Comparison of ENCODE assay signal across 1 cellular context in genomic region chr1:220119043-220119512, GRCh38.
A peak's percentile ranks its signal among the peaks of the same experiment; 100 is the strongest.
TF ChIP-seq lines count a peak whose summit lies in the region.

No MANE protein-coding gene starts in this region.

TF ChIP-seq in K562, 482 proteins besides CTCF, POLR2A, EP300 and RAD21 (continued from another document and continues in another):
- TF ChIP-seq, protein P1, sequence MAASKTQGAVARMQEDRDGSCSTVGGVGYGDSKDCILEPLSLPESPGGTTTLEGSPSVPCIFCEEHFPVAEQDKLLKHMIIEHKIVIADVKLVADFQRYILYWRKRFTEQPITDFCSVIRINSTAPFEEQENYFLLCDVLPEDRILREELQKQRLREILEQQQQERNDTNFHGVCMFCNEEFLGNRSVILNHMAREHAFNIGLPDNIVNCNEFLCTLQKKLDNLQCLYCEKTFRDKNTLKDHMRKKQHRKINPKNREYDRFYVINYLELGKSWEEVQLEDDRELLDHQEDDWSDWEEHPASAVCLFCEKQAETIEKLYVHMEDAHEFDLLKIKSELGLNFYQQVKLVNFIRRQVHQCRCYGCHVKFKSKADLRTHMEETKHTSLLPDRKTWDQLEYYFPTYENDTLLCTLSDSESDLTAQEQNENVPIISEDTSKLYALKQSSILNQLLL (CRISPR knock-in tag; IDR thresholded peaks at IDR 0.05; ENCODE audit: borderline replicate concordance): no peak
- TF ChIP-seq, protein P2, sequence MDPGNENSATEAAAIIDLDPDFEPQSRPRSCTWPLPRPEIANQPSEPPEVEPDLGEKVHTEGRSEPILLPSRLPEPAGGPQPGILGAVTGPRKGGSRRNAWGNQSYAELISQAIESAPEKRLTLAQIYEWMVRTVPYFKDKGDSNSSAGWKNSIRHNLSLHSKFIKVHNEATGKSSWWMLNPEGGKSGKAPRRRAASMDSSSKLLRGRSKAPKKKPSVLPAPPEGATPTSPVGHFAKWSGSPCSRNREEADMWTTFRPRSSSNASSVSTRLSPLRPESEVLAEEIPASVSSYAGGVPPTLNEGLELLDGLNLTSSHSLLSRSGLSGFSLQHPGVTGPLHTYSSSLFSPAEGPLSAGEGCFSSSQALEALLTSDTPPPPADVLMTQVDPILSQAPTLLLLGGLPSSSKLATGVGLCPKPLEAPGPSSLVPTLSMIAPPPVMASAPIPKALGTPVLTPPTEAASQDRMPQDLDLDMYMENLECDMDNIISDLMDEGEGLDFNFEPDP (CRISPR knock-in tag; IDR thresholded peaks at IDR 0.05): no peak
- TF ChIP-seq ZNF408 (CRISPR knock-in tag; IDR thresholded peaks at IDR 0.05; ENCODE audit: low read depth) (no peak), THRB (CRISPR knock-in tag; conservative IDR thresholded peaks at IDR 0.05) (no peak), CTCFL (IDR thresholded peaks at IDR 0.05; ENCODE audit: borderline replicate concordance, insufficient read depth, low read depth, low read length, poor library complexity, severe bottlenecking) (no peak), NUFIP1 (IDR thresholded peaks at IDR 0.05; ENCODE audit: partially characterized antibody) (no peak), ZNF551 (CRISPR knock-in tag; IDR thresholded peaks at IDR 0.05) (no peak), ZNF780A (CRISPR knock-in tag; IDR thresholded peaks at IDR 0.05) (no peak), NR4A1 (CRISPR knock-in tag; IDR thresholded peaks at IDR 0.05) (no peak), NR4A1 (tag; IDR thresholded peaks at IDR 0.05) (no peak), ZSCAN29 (IDR thresholded peaks at IDR 0.05) (no peak), ZNF766 (CRISPR knock-in tag; conservative IDR thresholded peaks at IDR 0.05) (no peak), RBM34 (IDR thresholded peaks at IDR 0.05; ENCODE audit: borderline replicate concordance, insufficient read depth, low read length) (no peak), ZNF586 (CRISPR knock-in tag; conservative IDR thresholded peaks at IDR 0.05) (no peak), MTA1 (IDR thresholded peaks at IDR 0.05; ENCODE audit: borderline replicate concordance) (peak; percentile 87), ZNF436 (CRISPR knock-in tag; IDR thresholded peaks at IDR 0.05) (no peak), KAT2B (IDR thresholded peaks at IDR 0.05; ENCODE audit: low read depth, low read length) (no peak), RBM15 (IDR thresholded peaks at IDR 0.05; ENCODE audit: insufficient read depth, low read length) (no peak), NFATC3 (IDR thresholded peaks at IDR 0.05) (peak; percentile 62; the same call in 1 of the 2 replicates), ZNF740 (CRISPR knock-in tag; IDR thresholded peaks at IDR 0.05) (no peak), ZNF740 (tag; IDR thresholded peaks at IDR 0.05) (no peak), ZNF175 (CRISPR knock-in tag; IDR thresholded peaks at IDR 0.05; ENCODE audit: low read depth) (no peak), RREB1 (CRISPR knock-in tag; IDR thresholded peaks at IDR 0.05) (no peak), HMG20A (CRISPR knock-in tag; conservative IDR thresholded peaks at IDR 0.05) (no peak), PURB (CRISPR knock-in tag; IDR thresholded peaks at IDR 0.05; ENCODE audit: low read depth) (no peak), MIER1 (IDR thresholded peaks at IDR 0.05; ENCODE audit: low read depth) (no peak), ASH1L (IDR thresholded peaks at IDR 0.05; ENCODE audit: borderline replicate concordance, low read depth, partially characterized antibody) (no peak), FOXM1 (IDR thresholded peaks at IDR 0.05; ENCODE audit: low read depth) (peak; percentile 76), FOXM1 (CRISPR knock-in tag; IDR thresholded peaks at IDR 0.05; ENCODE audit: low read depth) (no peak), STAT5B (CRISPR knock-in tag; IDR thresholded peaks at IDR 0.05) (no peak), MCM7 (IDR thresholded peaks at IDR 0.05) (no peak), PPARD (CRISPR knock-in tag; IDR thresholded peaks at IDR 0.05) (no peak), SAFB (IDR thresholded peaks at IDR 0.05; ENCODE audit: borderline replicate concordance, low read depth, low read length) (no peak), HNRNPK (IDR thresholded peaks at IDR 0.05; ENCODE audit: low read depth, low read length, poor library complexity, severe bottlenecking) (no peak), ZNF644 (tag; IDR thresholded peaks at IDR 0.05; ENCODE audit: low read depth) (peak; percentile 72), NRF1 (conservative IDR thresholded peaks at IDR 0.05 in 1 of 2, IDR thresholded peaks at IDR 0.05 in 1 of 2) (0 out of 4 replicates have a peak, but pooled peaks of 1 of the 2 experiments have one; percentile 21)
- TF ChIP-seq, protein P3, sequence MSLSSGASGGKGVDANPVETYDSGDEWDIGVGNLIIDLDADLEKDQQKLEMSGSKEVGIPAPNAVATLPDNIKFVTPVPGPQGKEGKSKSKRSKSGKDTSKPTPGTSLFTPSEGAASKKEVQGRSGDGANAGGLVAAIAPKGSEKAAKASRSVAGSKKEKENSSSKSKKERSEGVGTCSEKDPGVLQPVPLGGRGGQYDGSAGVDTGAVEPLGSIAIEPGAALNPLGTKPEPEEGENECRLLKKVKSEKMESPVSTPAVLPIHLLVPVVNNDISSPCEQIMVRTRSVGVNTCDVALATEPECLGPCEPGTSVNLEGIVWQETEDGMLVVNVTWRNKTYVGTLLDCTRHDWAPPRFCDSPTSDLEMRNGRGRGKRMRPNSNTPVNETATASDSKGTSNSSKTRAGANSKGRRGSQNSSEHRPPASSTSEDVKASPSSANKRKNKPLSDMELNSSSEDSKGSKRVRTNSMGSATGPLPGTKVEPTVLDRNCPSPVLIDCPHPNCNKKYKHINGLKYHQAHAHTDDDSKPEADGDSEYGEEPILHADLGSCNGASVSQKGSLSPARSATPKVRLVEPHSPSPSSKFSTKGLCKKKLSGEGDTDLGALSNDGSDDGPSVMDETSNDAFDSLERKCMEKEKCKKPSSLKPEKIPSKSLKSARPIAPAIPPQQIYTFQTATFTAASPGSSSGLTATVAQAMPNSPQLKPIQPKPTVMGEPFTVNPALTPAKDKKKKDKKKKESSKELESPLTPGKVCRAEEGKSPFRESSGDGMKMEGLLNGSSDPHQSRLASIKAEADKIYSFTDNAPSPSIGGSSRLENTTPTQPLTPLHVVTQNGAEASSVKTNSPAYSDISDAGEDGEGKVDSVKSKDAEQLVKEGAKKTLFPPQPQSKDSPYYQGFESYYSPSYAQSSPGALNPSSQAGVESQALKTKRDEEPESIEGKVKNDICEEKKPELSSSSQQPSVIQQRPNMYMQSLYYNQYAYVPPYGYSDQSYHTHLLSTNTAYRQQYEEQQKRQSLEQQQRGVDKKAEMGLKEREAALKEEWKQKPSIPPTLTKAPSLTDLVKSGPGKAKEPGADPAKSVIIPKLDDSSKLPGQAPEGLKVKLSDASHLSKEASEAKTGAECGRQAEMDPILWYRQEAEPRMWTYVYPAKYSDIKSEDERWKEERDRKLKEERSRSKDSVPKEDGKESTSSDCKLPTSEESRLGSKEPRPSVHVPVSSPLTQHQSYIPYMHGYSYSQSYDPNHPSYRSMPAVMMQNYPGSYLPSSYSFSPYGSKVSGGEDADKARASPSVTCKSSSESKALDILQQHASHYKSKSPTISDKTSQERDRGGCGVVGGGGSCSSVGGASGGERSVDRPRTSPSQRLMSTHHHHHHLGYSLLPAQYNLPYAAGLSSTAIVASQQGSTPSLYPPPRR (CRISPR knock-in tag; IDR thresholded peaks at IDR 0.05; ENCODE audit: borderline replicate concordance): 0 out of 2 replicates have a peak, but pooled peaks have one; percentile 36
- TF ChIP-seq, protein P4, sequence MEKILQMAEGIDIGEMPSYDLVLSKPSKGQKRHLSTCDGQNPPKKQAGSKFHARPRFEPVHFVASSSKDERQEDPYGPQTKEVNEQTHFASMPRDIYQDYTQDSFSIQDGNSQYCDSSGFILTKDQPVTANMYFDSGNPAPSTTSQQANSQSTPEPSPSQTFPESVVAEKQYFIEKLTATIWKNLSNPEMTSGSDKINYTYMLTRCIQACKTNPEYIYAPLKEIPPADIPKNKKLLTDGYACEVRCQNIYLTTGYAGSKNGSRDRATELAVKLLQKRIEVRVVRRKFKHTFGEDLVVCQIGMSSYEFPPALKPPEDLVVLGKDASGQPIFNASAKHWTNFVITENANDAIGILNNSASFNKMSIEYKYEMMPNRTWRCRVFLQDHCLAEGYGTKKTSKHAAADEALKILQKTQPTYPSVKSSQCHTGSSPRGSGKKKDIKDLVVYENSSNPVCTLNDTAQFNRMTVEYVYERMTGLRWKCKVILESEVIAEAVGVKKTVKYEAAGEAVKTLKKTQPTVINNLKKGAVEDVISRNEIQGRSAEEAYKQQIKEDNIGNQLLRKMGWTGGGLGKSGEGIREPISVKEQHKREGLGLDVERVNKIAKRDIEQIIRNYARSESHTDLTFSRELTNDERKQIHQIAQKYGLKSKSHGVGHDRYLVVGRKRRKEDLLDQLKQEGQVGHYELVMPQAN (IDR thresholded peaks at IDR 0.05; ENCODE audit: borderline replicate concordance): no peak
- TF ChIP-seq, protein P5, sequence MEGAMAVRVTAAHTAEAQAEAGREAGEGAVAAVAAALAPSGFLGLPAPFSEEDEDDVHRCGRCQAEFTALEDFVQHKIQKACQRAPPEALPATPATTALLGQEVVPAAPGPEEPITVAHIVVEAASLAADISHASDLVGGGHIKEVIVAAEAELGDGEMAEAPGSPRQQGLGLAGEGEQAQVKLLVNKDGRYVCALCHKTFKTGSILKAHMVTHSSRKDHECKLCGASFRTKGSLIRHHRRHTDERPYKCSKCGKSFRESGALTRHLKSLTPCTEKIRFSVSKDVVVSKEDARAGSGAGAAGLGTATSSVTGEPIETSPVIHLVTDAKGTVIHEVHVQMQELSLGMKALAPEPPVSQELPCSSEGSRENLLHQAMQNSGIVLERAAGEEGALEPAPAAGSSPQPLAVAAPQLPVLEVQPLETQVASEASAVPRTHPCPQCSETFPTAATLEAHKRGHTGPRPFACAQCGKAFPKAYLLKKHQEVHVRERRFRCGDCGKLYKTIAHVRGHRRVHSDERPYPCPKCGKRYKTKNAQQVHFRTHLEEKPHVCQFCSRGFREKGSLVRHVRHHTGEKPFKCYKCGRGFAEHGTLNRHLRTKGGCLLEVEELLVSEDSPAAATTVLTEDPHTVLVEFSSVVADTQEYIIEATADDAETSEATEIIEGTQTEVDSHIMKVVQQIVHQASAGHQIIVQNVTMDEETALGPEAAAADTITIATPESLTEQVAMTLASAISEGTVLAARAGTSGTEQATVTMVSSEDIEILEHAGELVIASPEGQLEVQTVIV (CRISPR knock-in tag; IDR thresholded peaks at IDR 0.05; ENCODE audit: borderline replicate concordance): no peak
